In the genomic region with DNA sequence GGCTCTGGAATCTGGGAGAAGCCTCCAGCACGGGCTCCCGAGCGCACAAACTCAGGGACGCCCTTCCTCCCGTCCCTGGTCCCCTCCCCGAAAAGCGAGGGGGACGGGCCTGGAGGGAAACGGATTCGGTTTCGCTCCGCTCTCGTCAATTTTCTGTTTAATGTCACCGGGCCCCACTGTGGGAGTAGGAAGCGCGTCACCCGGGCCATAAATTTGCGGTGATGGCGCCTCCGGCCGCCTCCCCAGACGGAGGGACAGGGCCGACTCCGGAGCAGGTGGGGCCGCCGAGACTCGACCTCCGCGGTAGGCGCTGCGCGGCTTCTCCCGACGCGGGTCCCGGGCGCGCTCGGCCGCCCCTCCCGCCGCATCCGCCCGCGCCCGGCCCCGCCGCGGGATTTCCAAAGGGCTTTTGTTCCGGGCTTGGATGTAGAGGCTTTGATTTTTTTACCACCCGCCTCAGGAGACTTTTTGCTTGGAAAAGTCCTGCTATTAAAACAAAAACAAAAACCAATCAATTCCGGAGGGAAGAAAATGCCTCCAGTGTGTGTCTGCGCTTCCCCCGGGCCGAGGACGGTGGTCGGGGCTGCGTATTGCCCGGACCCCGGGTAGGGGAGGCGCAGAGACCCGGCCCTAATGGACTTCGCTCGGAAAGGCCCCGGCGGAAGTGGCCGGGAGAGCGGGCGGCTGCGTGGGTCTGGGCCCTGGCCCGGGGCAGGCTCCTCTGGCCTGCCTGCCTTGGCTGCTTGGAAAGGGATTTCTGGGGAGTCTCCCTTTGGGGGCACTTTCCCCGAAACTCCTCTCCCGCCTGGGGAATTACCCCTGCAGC, we compare ENCODE assay signal across 8 cellular contexts. TPM values are rescaled to one million over a fixed set of nuclear protein-coding genes. Genes with fewer than 3 reads are reported as not detected.
DNase-seq lines count a peak whose midpoint lies in the region; ATAC-seq lines count a peak whose summit lies in the region.

No MANE protein-coding gene starts in this region.

- H2AFZ ChIP-seq in mesenchymal stem cell (ENCODE audit: low read depth, low read length), result no peak overlapping the region

- DNase-seq in activated CD4-positive, alpha-beta T cell treated with anti-CD3 and anti-CD28 coated beads for 36 hours, result peak; percentile 77
- DNase-seq in activated CD4-positive, alpha-beta T cell treated with anti-CD3 and anti-CD28 coated beads, Interleukin-2, amount 50 U/mL, for 1 hour, result no peak
- DNase-seq in UCSD-AML1 (lab: John Stamatoyannopoulos, UW; ENCODE audit: unreplicated experiment), result peak; percentile 50
- DNase-seq in effector memory CD8-positive, alpha-beta T cell, result no peak
- DNase-seq in mesenchymal stem cell, result peak; percentile 92
- no peak for DNase-seq in stimulated activated effector memory CD8-positive, alpha-beta T cell treated with anti-CD3 and anti-CD28 coated beads, Interleukin-12 subunit alpha, Interleukin-12 subunit beta, amount 100 ng/mL, for 72 hours (ENCODE audit: low spot score in 2 of 2)
- DNase-seq in DMS153 (lab: John Stamatoyannopoulos, UW), result no peak

- H3K14ac ChIP-seq in mesenchymal stem cell (ENCODE audit: low read length in 2 of 2), result peak overlapping the region; percentile 68 to 93

- H3K9me3 Mint-ChIP-seq in activated CD4-positive, alpha-beta T cell treated with anti-CD3 and anti-CD28 coated beads for 36 hours (ENCODE audit: low read depth), result no peaks in the 10 kb centered on the region
- H3K9me3 Mint-ChIP-seq in effector memory CD8-positive, alpha-beta T cell, result no peaks in the 10 kb centered on the region
- H3K9me3 Mint-ChIP-seq in stimulated activated effector memory CD8-positive, alpha-beta T cell treated with anti-CD3 and anti-CD28 coated beads, Interleukin-12 subunit alpha, Interleukin-12 subunit beta, amount 100 ng/mL, for 72 hours, result no peaks in the 10 kb centered on the region

- H3K4me1 ChIP-seq in mesenchymal stem cell (ENCODE audit: control insufficient read depth, insufficient read depth, low read depth, low read length), result peaks cover 44% of the 10 kb centered on the region

- POLR2A ChIA-PET in activated CD4-positive, alpha-beta T cell treated with anti-CD3 and anti-CD28 coated beads for 36 hours (lab: Charles Lee), result no interaction called here

- peak overlapping the region in 1 of 2 experiments; percentile 85 for H2BK12ac ChIP-seq in mesenchymal stem cell (ENCODE audit: low read length in 2 of 2)

- peaks cover 24% of the 10 kb centered on the region for H3K79me1 ChIP-seq in mesenchymal stem cell (replicated peaks; ENCODE audit: low read length, poor library complexity, severe bottlenecking)

- peak overlapping the region; percentile 63 for H3K4me3 Mint-ChIP-seq in activated CD4-positive, alpha-beta T cell treated with anti-CD3 and anti-CD28 coated beads for 36 hours
- H3K4me3 Mint-ChIP-seq in effector memory CD8-positive, alpha-beta T cell, result peak overlapping the region; percentile 66 to 69
- peak overlapping the region; percentile 65 for H3K4me3 Mint-ChIP-seq in stimulated activated effector memory CD8-positive, alpha-beta T cell treated with anti-CD3 and anti-CD28 coated beads, Interleukin-12 subunit alpha, Interleukin-12 subunit beta, amount 100 ng/mL, for 72 hours

- H3K4ac ChIP-seq in mesenchymal stem cell (ENCODE audit: low read depth in 1 of 2, low read length in 2 of 2), result peak overlapping the region; percentile 98 to 99

- CTCF ChIA-PET in activated CD4-positive, alpha-beta T cell treated with anti-CD3 and anti-CD28 coated beads for 36 hours (lab: Charles Lee), result no interaction called here

- 2% methylated on average over 72 of the region's 73 CpGs for WGBS in mesenchymal stem cell

- H3K4me1 Mint-ChIP-seq in activated CD4-positive, alpha-beta T cell treated with anti-CD3 and anti-CD28 coated beads for 36 hours, result no peaks in the 10 kb centered on the region
- peaks cover 0 to 1% of the 10 kb centered on the region in 2 donors for H3K4me1 Mint-ChIP-seq in effector memory CD8-positive, alpha-beta T cell (ENCODE audit: low read depth in 2 of 2)
- no peaks in the 10 kb centered on the region for H3K4me1 Mint-ChIP-seq in stimulated activated effector memory CD8-positive, alpha-beta T cell treated with anti-CD3 and anti-CD28 coated beads, Interleukin-12 subunit alpha, Interleukin-12 subunit beta, amount 100 ng/mL, for 72 hours

- H3K18ac ChIP-seq in mesenchymal stem cell (ENCODE audit: low read depth in 1 of 2, low read length in 2 of 2), result peak overlapping the region; percentile 98 to 99

- H3K36me3 ChIP-seq in mesenchymal stem cell (ENCODE audit: control insufficient read depth in 1 of 2, insufficient read depth in 2 of 2, low read depth in 1 of 2, low read length in 2 of 2), result peaks cover 0 to 11% of the 10 kb centered on the region in 2 experiments

- H3K27me3 Mint-ChIP-seq in activated CD4-positive, alpha-beta T cell treated with anti-CD3 and anti-CD28 coated beads for 36 hours, result peaks cover 45% of the 10 kb centered on the region
- H3K27me3 Mint-ChIP-seq in effector memory CD8-positive, alpha-beta T cell, result peaks cover 48 to 79% of the 10 kb centered on the region in 2 donors

- no peaks in the 10 kb centered on the region for H3K36me3 Mint-ChIP-seq in activated CD4-positive, alpha-beta T cell treated with anti-CD3 and anti-CD28 coated beads for 36 hours (ENCODE audit: low read depth)
- peaks cover 9% of the 10 kb centered on the region for H3K36me3 Mint-ChIP-seq in effector memory CD8-positive, alpha-beta T cell (ENCODE audit: insufficient read depth)
- no peaks in the 10 kb centered on the region for H3K36me3 Mint-ChIP-seq in stimulated activated effector memory CD8-positive, alpha-beta T cell treated with anti-CD3 and anti-CD28 coated beads, Interleukin-12 subunit alpha, Interleukin-12 subunit beta, amount 100 ng/mL, for 72 hours

- H2BK15ac ChIP-seq in mesenchymal stem cell (ENCODE audit: low read depth, poor library complexity, severe bottlenecking), result peak overlapping the region; percentile 95

- H4K91ac ChIP-seq in mesenchymal stem cell (ENCODE audit: low read length), result peak overlapping the region; percentile 98

- H3K4me2 ChIP-seq in mesenchymal stem cell (ENCODE audit: low read length, poor library complexity, severe bottlenecking), result peak overlapping the region; percentile 96

- intact Hi-C loops in activated CD4-positive, alpha-beta T cell treated with anti-CD3 and anti-CD28 coated beads for 36 hours (cut with DNase I, micrococcal nuclease), result loop anchor here in 1 of 2 experiments (1.0 kb wide), 1 partner anchor 41 kb away; no protein-coding TSS in a partner anchor

- no peaks in the 10 kb centered on the region for H3K9me3 ChIP-seq in mesenchymal stem cell (ENCODE audit: control insufficient read depth, low read length)

- H3K27me3 ChIP-seq in mesenchymal stem cell (ENCODE audit: control insufficient read depth in 1 of 2, insufficient read depth in 1 of 2, low read length in 2 of 2), result peaks cover 0 to 4% of the 10 kb centered on the region in 2 experiments

- no peak overlapping the region for H3K27ac Mint-ChIP-seq in activated CD4-positive, alpha-beta T cell treated with anti-CD3 and anti-CD28 coated beads for 36 hours
- H3K27ac Mint-ChIP-seq in effector memory CD8-positive, alpha-beta T cell, result no peak overlapping the region
- peak overlapping the region; percentile 29 for H3K27ac Mint-ChIP-seq in stimulated activated effector memory CD8-positive, alpha-beta T cell treated with anti-CD3 and anti-CD28 coated beads, Interleukin-12 subunit alpha, Interleukin-12 subunit beta, amount 100 ng/mL, for 72 hours

- H2BK5ac ChIP-seq in mesenchymal stem cell (ENCODE audit: low read depth, low read length, poor library complexity, severe bottlenecking), result peak overlapping the region; percentile 59

- H3K27ac ChIP-seq in mesenchymal stem cell (ENCODE audit: low read length, poor library complexity, severe bottlenecking), result no peak overlapping the region

- peak overlapping the region; percentile 95 for H3K9ac ChIP-seq in mesenchymal stem cell (ENCODE audit: low read length)

- peak overlapping the region in 1 of 2 experiments; percentile 39 for H3K23ac ChIP-seq in mesenchymal stem cell (ENCODE audit: low read length in 2 of 2)

- peak overlapping the region; percentile 68 to 82 for H3K4me3 ChIP-seq in mesenchymal stem cell (ENCODE audit: insufficient read depth in 1 of 2, low read depth in 1 of 2, low read length in 2 of 2)

- peak overlapping the region; percentile 61 for H2AK5ac ChIP-seq in mesenchymal stem cell (ENCODE audit: low read length, severe bottlenecking)

- ATAC-seq in activated CD4-positive, alpha-beta T cell treated with anti-CD3 and anti-CD28 coated beads for 36 hours, result peak; percentile 80
- ATAC-seq in effector memory CD8-positive, alpha-beta T cell (replicated peaks), result peak; percentile 49
- ATAC-seq in stimulated activated effector memory CD8-positive, alpha-beta T cell treated with anti-CD3 and anti-CD28 coated beads, Interleukin-12 subunit alpha, Interleukin-12 subunit beta, amount 100 ng/mL, for 72 hours, result peak; percentile 71
- ATAC-seq in GM21786 (IDR thresholded peaks at IDR 0.05; ENCODE audit: unreplicated experiment), result no peak

- peak overlapping the region; percentile 100 for H2BK120ac ChIP-seq in mesenchymal stem cell (ENCODE audit: low read depth, low read length)

- H4K8ac ChIP-seq in mesenchymal stem cell (ENCODE audit: low read length), result peak overlapping the region; percentile 98

RNA-seq across cellular contexts. Expression of a gene that starts 7.8 kb away (rescaled TPM):
- total RNA-seq in activated CD4-positive, alpha-beta T cell treated with anti-CD3 and anti-CD28 coated beads for 36 hours, result under 1 TPM in 1 of 2 experiments, not detected in 1; 0.05 TPM
- 8.3 TPM for polyA plus RNA-seq in mesenchymal stem cell (2013, experiment 1 of 2)
- 8.6 TPM for polyA plus RNA-seq in mesenchymal stem cell (2013, experiment 2 of 2)

Comparison
In these comparisons a context has a peak if more than half of its experiments do, and no peak if none do; other contexts are left out.
1. DNase-seq: peak in activated CD4-positive, alpha-beta T cell treated with anti-CD3 and anti-CD28 coated beads for 36 hours (single experiment), UCSD-AML1 (single experiment) and mesenchymal stem cell (single experiment); none in activated CD4-positive, alpha-beta T cell treated with anti-CD3 and anti-CD28 coated beads, Interleukin-2, amount 50 U/mL, for 1 hour (single experiment), effector memory CD8-positive, alpha-beta T cell (0 of 3), stimulated activated effector memory CD8-positive, alpha-beta T cell treated with anti-CD3 and anti-CD28 coated beads, Interleukin-12 subunit alpha, Interleukin-12 subunit beta, amount 100 ng/mL, for 72 hours (0 of 2) and DMS153 (single experiment).
2. Peak in every context shown above with its lines, with median percentiles within 50 percentile points of each other: H3K4me3 Mint-ChIP-seq.